Comparison of ENCODE assay signal across 7 cellular contexts in the genomic region with DNA sequence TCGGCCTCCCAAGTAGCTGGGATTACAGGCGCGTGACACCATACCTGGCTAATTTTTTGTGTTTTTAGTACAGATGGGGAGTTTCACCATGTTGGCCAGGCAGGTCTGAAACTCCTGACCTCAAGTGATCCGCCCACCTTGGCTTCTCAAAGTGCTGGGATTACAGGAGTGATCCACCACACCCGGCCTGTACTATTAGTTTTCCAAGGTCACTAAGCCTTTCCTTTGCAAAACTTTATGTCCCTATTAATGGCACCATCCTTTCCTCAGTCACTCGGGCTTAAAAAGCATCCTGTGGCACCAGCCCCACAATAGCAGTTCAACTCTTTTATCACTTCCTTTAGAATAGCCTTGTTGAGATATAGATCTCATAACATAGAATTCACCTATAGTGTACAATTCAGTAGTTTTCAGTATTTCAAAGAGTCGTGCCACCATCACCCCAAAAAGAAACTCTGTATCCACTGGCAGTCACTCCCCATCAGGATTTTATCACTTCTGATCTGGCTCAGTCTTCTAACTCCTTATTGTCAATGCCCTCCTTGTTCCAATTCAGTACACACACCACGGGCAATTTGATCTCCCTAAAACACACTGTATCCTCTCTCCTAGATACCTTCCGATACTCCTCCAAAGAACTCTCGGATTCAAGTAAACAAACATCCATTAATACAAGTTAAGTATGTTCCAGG. TPM values are rescaled to one million over a fixed set of nuclear protein-coding genes. Genes with fewer than 3 reads are reported as not detected.
A peak's percentile ranks its signal among the peaks of the same experiment; 100 is the strongest.
DNase-seq lines count a peak whose midpoint lies in the region; ATAC-seq and TF ChIP-seq lines count a peak whose summit lies in the region.

No MANE protein-coding gene starts in this region.

- peaks cover 4% of the 10 kb centered on the region for H3K27me3 Mint-ChIP-seq in GM23338 (ENCODE audit: insufficient read depth, low read depth, poor library complexity)

- peak overlapping the region; percentile 99 for H3K9ac ChIP-seq in fibroblast of lung (ENCODE audit: insufficient read depth, low read length)

- H3K4me1 Mint-ChIP-seq in GM23338 = peaks cover 9% of the 10 kb centered on the region

- no peaks in the 10 kb centered on the region for H3K27me3 ChIP-seq in GM23338 (ENCODE audit: insufficient read depth)
- H3K27me3 ChIP-seq in RWPE2 (ENCODE audit: insufficient read depth, poor library complexity, severe bottlenecking) = no peaks in the 10 kb centered on the region
- H3K27me3 ChIP-seq in fibroblast of lung (ENCODE audit: control insufficient read depth, insufficient read depth, low read length) = no peaks in the 10 kb centered on the region

- H3K36me3 ChIP-seq in GM23338 (ENCODE audit: insufficient read depth) (0 out of 2 replicates have a peak, but pooled peaks cover 5% of the 10 kb centered on the region), RWPE2 (ENCODE audit: low read depth) (0 out of 2 replicates have a peak, but pooled peaks cover 5% of the 10 kb centered on the region), fibroblast of lung (ENCODE audit: control insufficient read depth, insufficient read depth, low read length) (no peaks in the 10 kb centered on the region)

- peak overlapping the region; percentile 95 for H3K27ac Mint-ChIP-seq in GM23338

- H4K20me1 ChIP-seq in GM23338 (replicated peaks; ENCODE audit: insufficient read depth) (no peaks in the 10 kb centered on the region), fibroblast of lung (ENCODE audit: control insufficient read depth, extremely low read depth, insufficient read depth, low read length) (no peaks in the 10 kb centered on the region)

- H3K79me2 ChIP-seq in GM23338 (replicated peaks; ENCODE audit: insufficient read depth) (peaks cover 28% of the 10 kb centered on the region), fibroblast of lung (ENCODE audit: control insufficient read depth, insufficient read depth, low read length) (peaks cover 25% of the 10 kb centered on the region)

- DNase-seq in GM23338 (ENCODE audit: low spot score) = peak; percentile 2
- no peak for DNase-seq in RWPE2 (ENCODE audit: low spot score)
- no peak for DNase-seq in fibroblast of lung (ENCODE audit: low read depth in 2 of 2)
- no peak for DNase-seq in skeletal muscle cell (ENCODE audit: low read depth)
- DNase-seq in RPMI8226 = no peak

- no peaks in the 10 kb centered on the region for H3K9me3 ChIP-seq in RWPE2 (ENCODE audit: severe bottlenecking)
- H3K9me3 ChIP-seq in fibroblast of lung (ENCODE audit: control insufficient read depth, insufficient read depth, low read depth, low read length) = no peaks in the 10 kb centered on the region

- peak overlapping the region; percentile 98 for H3K27ac ChIP-seq in GM23338 (ENCODE audit: low read depth)
- H3K27ac ChIP-seq in RWPE2 (ENCODE audit: poor library complexity, severe bottlenecking) = peak overlapping the region; percentile 93
- peak overlapping the region; percentile 100 for H3K27ac ChIP-seq in fibroblast of lung (ENCODE audit: insufficient read depth, low read length)

- no peak for TF ChIP-seq CTCF in GM23338 (conservative IDR thresholded peaks at IDR 0.05; ENCODE audit: low read depth in 2 of 2)
- no peak for TF ChIP-seq CTCF in RWPE2 (IDR thresholded peaks at IDR 0.05; ENCODE audit: poor library complexity, severe bottlenecking)
- TF ChIP-seq CTCF in fibroblast of lung (conservative IDR thresholded peaks at IDR 0.05 in 1 of 2, IDR thresholded peaks at IDR 0.05 in 1 of 2; ENCODE audit: low read depth in 1 of 2, low read length in 2 of 2) = no peak

- peaks cover 4% of the 10 kb centered on the region; the same call in 1 of the 3 replicates for H3K9me3 Mint-ChIP-seq in GM23338

- H3K4me3 ChIP-seq in GM23338 (peak overlapping the region; percentile 79), RWPE2 (ENCODE audit: severe bottlenecking) (peak overlapping the region; percentile 72), fibroblast of lung (replicated peaks in 1 of 4; ENCODE audit: control extremely low read depth in 1 of 4, insufficient read depth in 1 of 4, low read depth in 3 of 4, low read length in 4 of 4) (peak overlapping the region; percentile 74 to 95 (median 86)), skeletal muscle cell (ENCODE audit: low read depth, low read length) (peak overlapping the region; percentile 92)

- H3K9me2 ChIP-seq in GM23338 (ENCODE audit: insufficient read depth) = no peaks in the 10 kb centered on the region

- peak overlapping the region; percentile 95 for H3K4me3 Mint-ChIP-seq in GM23338

- H3K36me3 Mint-ChIP-seq in GM23338 (ENCODE audit: low read depth) = peaks cover 20% of the 10 kb centered on the region

- ATAC-seq in GM23338 = no peak
- ATAC-seq in RWPE2 (ENCODE audit: low read depth) = no peak; the same call in 2 of the 3 replicates
- no peak for ATAC-seq in HG03135 (IDR thresholded peaks at IDR 0.05; ENCODE audit: unreplicated experiment)
- no peak for ATAC-seq in GM21515 (IDR thresholded peaks at IDR 0.05; ENCODE audit: unreplicated experiment)

- H3F3A ChIP-seq in GM23338 (replicated peaks; ENCODE audit: low read depth) = peaks cover 13% of the 10 kb centered on the region; the same call in 1 of the 2 replicates

- H2AFZ ChIP-seq in GM23338 = peak overlapping the region; percentile 84; the same call in 1 of the 2 replicates
- H2AFZ ChIP-seq in fibroblast of lung (ENCODE audit: low read length) = peak overlapping the region; percentile 69

- peaks cover 4% of the 10 kb centered on the region for H3K4me1 ChIP-seq in GM23338 (ENCODE audit: insufficient read depth)
- peaks cover 21% of the 10 kb centered on the region for H3K4me1 ChIP-seq in RWPE2 (ENCODE audit: insufficient read depth, poor library complexity, severe bottlenecking)
- H3K4me1 ChIP-seq in fibroblast of lung (ENCODE audit: control insufficient read depth, extremely low read depth, insufficient read depth, low read length) = peaks cover 12% of the 10 kb centered on the region

- H3K4me2 ChIP-seq in GM23338 (peak overlapping the region; percentile 85), fibroblast of lung (ENCODE audit: extremely low read depth, insufficient read depth, low read length) (peak overlapping the region; percentile 94)

TF ChIP-seq in GM23338, 12 proteins besides CTCF, POLR2A, EP300 and RAD21:
- TF ChIP-seq EZH2phosphoT487 (IDR thresholded peaks at IDR 0.05; ENCODE audit: unreplicated experiment) = no peak

RNA-seq across cellular contexts. Expression of gene BCL2L13, which starts 0.9 kb away (rescaled TPM):
- 29.7 and 32.3 TPM in 2 replicates for total RNA-seq in GM23338 (2014; rRNA removed; shearing (Covaris generic))
- polyA plus RNA-seq in GM23338 (2016; fragmentation: Nextera tagmentation; extraction: Ambion mirVana) = 21.3 and 22.4 TPM in 2 replicates
- total RNA-seq in fibroblast of lung = 56.2 and 76.8 TPM in 2 replicates
- 56.9 and 65.1 TPM in 2 replicates for polyA plus RNA-seq in fibroblast of lung
- 43.0 and 49.7 TPM in 2 replicates for polyA plus RNA-seq in fibroblast of lung (2012)
- 47.3 and 71.7 TPM in 2 replicates for polyA minus RNA-seq in fibroblast of lung (ENCODE audit: low replicate concordance)

RNA-seq across cellular contexts. Expression of gene ATP6V1E1, which starts 9.1 kb away (rescaled TPM):
- 74.5 and 74.8 TPM in 2 replicates for total RNA-seq in GM23338 (2014; rRNA removed; shearing (Covaris generic))
- polyA plus RNA-seq in GM23338 (2016; fragmentation: Nextera tagmentation; extraction: Ambion mirVana) (81.7 and 82.9 TPM in 2 replicates), fibroblast of lung (238 and 244 TPM in 2 replicates)
- total RNA-seq in fibroblast of lung = 164 and 182 TPM in 2 replicates
- 168 and 179 TPM in 2 replicates for polyA plus RNA-seq in fibroblast of lung (2012)
- polyA minus RNA-seq in fibroblast of lung (ENCODE audit: low replicate concordance) = 56.2 and 63.5 TPM in 2 replicates
